In genomic region chr10:33483124-33483794, GRCh38 we compare ENCODE assay signal across 14 cellular contexts.
A peak's percentile ranks its signal among the peaks of the same experiment; 100 is the strongest.
DNase-seq lines count a peak whose midpoint lies in the region; ATAC-seq and TF ChIP-seq lines count a peak whose summit lies in the region.
"Had no signal": no experiment of that assay in that cellular context is flagged by ENCODE, and none has a peak within 500 bp of the region (broad histone marks: within the 10 kb centered on the region; RNA-seq: fewer than 3 reads in every experiment).

No MANE protein-coding gene starts in this region.

- H3K27ac Mint-ChIP-seq in CD8-positive, alpha-beta T cell: no peak overlapping the region
- H3K27ac Mint-ChIP-seq: activated CD4-positive, alpha-beta T cell treated with anti-CD3 and anti-CD28 coated beads for 36 hours; immature natural killer cell; stimulated activated memory B cell treated with anti-CD40 and anti-IgM and Interleukin-4, amounts not matched to agents 10 μg/mL and 1 μg/mL and 100 μg/mL, for 72 hours had no signal

- intact Hi-C loops in CD8-positive, alpha-beta T cell (cut with DNase I, micrococcal nuclease): no loop called here

- no peaks in the 10 kb centered on the region for H3K36me3 Mint-ChIP-seq in CD8-positive, alpha-beta T cell
- H3K36me3 Mint-ChIP-seq: immature natural killer cell; stimulated activated memory B cell treated with anti-CD40 and anti-IgM and Interleukin-4, amounts not matched to agents 10 μg/mL and 1 μg/mL and 100 μg/mL, for 72 hours had no signal

- no peaks in the 10 kb centered on the region for H3K9me3 ChIP-seq in CD8-positive, alpha-beta T cell (ENCODE audit: low read length)

- CTCF ChIA-PET in CD8-positive, alpha-beta T cell (lab: Charles Lee): interaction anchor here (0.5 kb wide), 1 partner anchor 406 kb away, joined by 3 read pairs; no protein-coding TSS in a partner anchor

- no peaks in the 10 kb centered on the region for H3K27me3 Mint-ChIP-seq in CD8-positive, alpha-beta T cell (ENCODE audit: low read depth)

- no peaks in the 10 kb centered on the region for H3K4me1 ChIP-seq in CD8-positive, alpha-beta T cell (ENCODE audit: insufficient read depth, low read length)

- H3K27ac ChIP-seq in CD8-positive, alpha-beta T cell (ENCODE audit: low read depth, low read length): no peak overlapping the region

- no peaks in the 10 kb centered on the region for H3K27me3 ChIP-seq in CD8-positive, alpha-beta T cell (ENCODE audit: insufficient read depth, low read length)

- H3K9me3 Mint-ChIP-seq in CD8-positive, alpha-beta T cell: no peaks in the 10 kb centered on the region
- H3K9me3 Mint-ChIP-seq: activated T-cell treated with anti-CD3 and anti-CD28 coated beads, Interleukin-2, amount 50 U/mL, for 4 hours; immature natural killer cell had no signal

- DNase-seq in GM12865 (ENCODE audit: low read depth) (peak; percentile 51), NCI-H1417 treated with DMSO at 0.1 percent for 48 hours (lab: John Stamatoyannopoulos, UW) (peak; percentile 50), NCI-H774 (lab: John Stamatoyannopoulos, UW) (peak; percentile 74), kidney tubule cell (ENCODE audit: low spot score) (peak; percentile 35), NCI-H226 (no peak)
- DNase-seq in CD8-positive, alpha-beta T cell: no peak
- DNase-seq: activated CD4-positive, alpha-beta T cell treated with anti-CD3 and anti-CD28 coated beads for 36 hours; activated T-cell treated with anti-CD3 and anti-CD28 coated beads, Interleukin-2, amount 50 U/mL, for 4 hours; amygdala; immature natural killer cell; stimulated activated CD4-positive, alpha-beta T cell treated with anti-CD3 and anti-CD28 coated beads, Interleukin-2, amount 100 ng/mL, for 48 hours had no signal

- no peak overlapping the region for H3K4me3 Mint-ChIP-seq in CD8-positive, alpha-beta T cell
- H3K4me3 Mint-ChIP-seq: activated CD4-positive, alpha-beta T cell treated with anti-CD3 and anti-CD28 coated beads for 36 hours; activated T-cell treated with anti-CD3 and anti-CD28 coated beads, Interleukin-2, amount 50 U/mL, for 4 hours; immature natural killer cell; stimulated activated memory B cell treated with anti-CD40 and anti-IgM and Interleukin-4, amounts not matched to agents 10 μg/mL and 1 μg/mL and 100 μg/mL, for 72 hours had no signal

- POLR2A ChIA-PET in CD8-positive, alpha-beta T cell (lab: Charles Lee): no interaction called here

- no peaks in the 10 kb centered on the region for H3K36me3 ChIP-seq in CD8-positive, alpha-beta T cell (ENCODE audit: insufficient read depth, low read length)

- peaks cover 5% of the 10 kb centered on the region for H3K4me1 Mint-ChIP-seq in CD8-positive, alpha-beta T cell (ENCODE audit: low read depth)
- H3K4me1 Mint-ChIP-seq: stimulated activated memory B cell treated with anti-CD40 and anti-IgM and Interleukin-4, amounts not matched to agents 10 μg/mL and 1 μg/mL and 100 μg/mL, for 72 hours had no signal

- ATAC-seq in GM21381 (IDR thresholded peaks at IDR 0.05; ENCODE audit: unreplicated experiment) (no peak), GM18517 (IDR thresholded peaks at IDR 0.05; ENCODE audit: unreplicated experiment) (no peak)
- ATAC-seq in CD8-positive, alpha-beta T cell: no peak
- ATAC-seq: activated CD4-positive, alpha-beta T cell treated with anti-CD3 and anti-CD28 coated beads for 36 hours; activated T-cell treated with anti-CD3 and anti-CD28 coated beads, Interleukin-2, amount 50 U/mL, for 4 hours; stimulated activated memory B cell treated with anti-CD40 and anti-IgM and Interleukin-4, amounts not matched to agents 10 μg/mL and 1 μg/mL and 100 μg/mL, for 72 hours had no signal

- H3K4me3 ChIP-seq in GM12865 (ENCODE audit: low read depth, low read length): no peak overlapping the region
- H3K4me3 ChIP-seq in CD8-positive, alpha-beta T cell (ENCODE audit: low read depth, low read length): no peak overlapping the region

- TF ChIP-seq CTCF in GM12865 (IDR thresholded peaks at IDR 0.05; ENCODE audit: insufficient read depth, low read depth, low read length, missing control alignments): no peak
- no peak for TF ChIP-seq CTCF in CD8-positive, alpha-beta T cell (IDR thresholded peaks at IDR 0.05)

Comparison
In these comparisons a context has a peak if more than half of its experiments do, and no peak if none do; other contexts are left out.
1. DNase-seq: peak in GM12865 (single experiment), NCI-H1417 treated with DMSO at 0.1 percent for 48 hours (single experiment), NCI-H774 (single experiment) and kidney tubule cell (single experiment); none in NCI-H226 (single experiment) and CD8-positive, alpha-beta T cell (0 of 7).